ENCODE assay signal across 9 cellular contexts in genomic region chr2:231682546-231683291, GRCh38. TPM values are rescaled to one million over a fixed set of nuclear protein-coding genes. Genes with fewer than 3 reads are reported as not detected.
A peak's percentile ranks its signal among the peaks of the same experiment; 100 is the strongest.
DNase-seq lines count a peak whose midpoint lies in the region; ATAC-seq and TF ChIP-seq lines count a peak whose summit lies in the region.
"Had no signal": no experiment of that assay in that cellular context is flagged by ENCODE, and none has a peak within 500 bp of the region (broad histone marks: within the 10 kb centered on the region; RNA-seq: fewer than 3 reads in every experiment).

No MANE protein-coding gene starts in this region.

- no peaks in the 10 kb centered on the region for H3K9me3 Mint-ChIP-seq in activated T-helper 1 cell treated with anti-CD3 and anti-CD28 coated beads, Interleukin-12 subunit alpha, Interleukin-12 subunit beta, Interleukin-2, Interleukin-4 antibody, amounts not matched to agents 30 ng/mL and 10 ng/mL and 1 ng/mL, durations not matched to agents 14 hours and 24 hours and 36 hours
- no peaks in the 10 kb centered on the region for H3K9me3 Mint-ChIP-seq in nephron progenitor cell
- H3K9me3 Mint-ChIP-seq in activated CD8-positive, alpha-beta T cell treated with anti-CD3 and anti-CD28 coated beads, Interleukin-2, amount 10 ng/mL, durations not matched to agents 7 days and 5 days (ENCODE audit: insufficient read depth) = no peaks in the 10 kb centered on the region
- H3K9me3 Mint-ChIP-seq: activated T-cell treated with anti-CD3 and anti-CD28 coated beads, Interleukin-2, amount 50 U/mL, for 24 hours had no signal

- H3K4me2 ChIP-seq in DND-41 (ENCODE audit: insufficient read depth, low read length) = peak overlapping the region; percentile 43

- DNase-seq in DND-41 (no peak), nephron progenitor cell (no peak), NCI-H128 (lab: John Stamatoyannopoulos, UW; ENCODE audit: unreplicated experiment) (no peak), DMS79 (lab: John Stamatoyannopoulos, UW) (no peak)
- no peak for DNase-seq in activated T-helper 1 cell treated with anti-CD3 and anti-CD28 coated beads, Interleukin-12 subunit alpha, Interleukin-12 subunit beta, Interleukin-2, Interleukin-4 antibody, amounts not matched to agents 30 ng/mL and 10 ng/mL and 1 ng/mL, durations not matched to agents 14 hours and 24 hours and 36 hours (ENCODE audit: low spot score)
- no peak for DNase-seq in activated CD8-positive, alpha-beta T cell treated with anti-CD3 and anti-CD28 coated beads, Interleukin-2, amount 10 ng/mL, durations not matched to agents 7 days and 5 days
- DNase-seq: activated T-cell treated with anti-CD3 and anti-CD28 coated beads, Interleukin-2, amount 50 U/mL, for 24 hours; stimulated activated CD8-positive, alpha-beta memory T cell treated with anti-CD3 and anti-CD28 coated beads, Interleukin-4, amount 100 ng/mL, for 48 hours had no signal

- POLR2A ChIA-PET in activated CD8-positive, alpha-beta T cell treated with anti-CD3 and anti-CD28 coated beads, Interleukin-2, amount 10 ng/mL, durations not matched to agents 7 days and 5 days (lab: Charles Lee) = interaction anchor here (0.6 to 3.0 kb wide), 3 partner anchors 30 to 223 kb away, joined by 3 to 9 read pairs (median 3); no protein-coding TSS in a partner anchor

- TF ChIP-seq CTCF in DND-41 (IDR thresholded peaks at IDR 0.05; ENCODE audit: borderline replicate concordance, extremely low read depth, low read length, poor library complexity, severe bottlenecking) (no peak), nephron progenitor cell (IDR thresholded peaks at IDR 0.05) (no peak)

- H3K27ac ChIP-seq in DND-41 (ENCODE audit: low read length) (peak overlapping the region; percentile 84), HUES6 (ENCODE audit: low read depth, low read length) (peak overlapping the region; percentile 18; the same call in 1 of the 2 replicates)

- H3K4me1 ChIP-seq in DND-41 (ENCODE audit: insufficient read depth, low read length) (peaks cover 44% of the 10 kb centered on the region), HUES6 (ENCODE audit: control insufficient read depth, insufficient read depth, low read length) (peaks cover 51% of the 10 kb centered on the region)

- no peaks in the 10 kb centered on the region for H3K9me3 ChIP-seq in DND-41 (ENCODE audit: insufficient read depth, low read length, severe bottlenecking)
- no peaks in the 10 kb centered on the region for H3K9me3 ChIP-seq in HUES6 (ENCODE audit: control insufficient read depth, insufficient read depth, low read depth, low read length)

- intact Hi-C loops in activated T-helper 1 cell treated with anti-CD3 and anti-CD28 coated beads, Interleukin-12 subunit alpha, Interleukin-12 subunit beta, Interleukin-2, Interleukin-4 antibody, amounts not matched to agents 30 ng/mL and 10 ng/mL and 1 ng/mL, durations not matched to agents 14 hours and 24 hours and 36 hours (cut with micrococcal nuclease) = no loop called here

- no peak for ATAC-seq in DND-41 (ENCODE audit: insufficient read depth, low read depth)
- no peak for ATAC-seq in activated CD8-positive, alpha-beta T cell treated with anti-CD3 and anti-CD28 coated beads, Interleukin-2, amount 10 ng/mL, durations not matched to agents 7 days and 5 days

- H3K4me3 ChIP-seq in DND-41 (ENCODE audit: low read depth in 1 of 2, low read length in 2 of 2) (peak overlapping the region in 1 of 2 experiments; percentile 2; a peak in 1 of 4 replicates), HUES6 (ENCODE audit: low read depth, low read length) (no peak overlapping the region; the same call in 1 of the 2 replicates)

- CTCF ChIA-PET in activated CD8-positive, alpha-beta T cell treated with anti-CD3 and anti-CD28 coated beads, Interleukin-2, amount 10 ng/mL, durations not matched to agents 7 days and 5 days (lab: Charles Lee) = interaction anchor here (1.0 to 27.4 kb wide), 5 partner anchors 7 to 119 kb away, joined by 3 to 648 read pairs (median 4); no protein-coding TSS in a partner anchor

- H3K27me3 ChIP-seq in DND-41 (ENCODE audit: insufficient read depth, low read length, poor library complexity) (no peaks in the 10 kb centered on the region), HUES6 (ENCODE audit: control insufficient read depth, insufficient read depth, low read length) (no peaks in the 10 kb centered on the region)

- peaks cover 19% of the 10 kb centered on the region for H3K27me3 Mint-ChIP-seq in activated T-helper 1 cell treated with anti-CD3 and anti-CD28 coated beads, Interleukin-12 subunit alpha, Interleukin-12 subunit beta, Interleukin-2, Interleukin-4 antibody, amounts not matched to agents 30 ng/mL and 10 ng/mL and 1 ng/mL, durations not matched to agents 14 hours and 24 hours and 36 hours (ENCODE audit: insufficient read depth)
- peaks cover 4% of the 10 kb centered on the region for H3K27me3 Mint-ChIP-seq in nephron progenitor cell (ENCODE audit: low read depth, poor library complexity)
- peaks cover 16% of the 10 kb centered on the region for H3K27me3 Mint-ChIP-seq in activated CD8-positive, alpha-beta T cell treated with anti-CD3 and anti-CD28 coated beads, Interleukin-2, amount 10 ng/mL, durations not matched to agents 7 days and 5 days (ENCODE audit: low read depth)

- peaks cover 3% of the 10 kb centered on the region for H3K4me1 Mint-ChIP-seq in activated T-helper 1 cell treated with anti-CD3 and anti-CD28 coated beads, Interleukin-12 subunit alpha, Interleukin-12 subunit beta, Interleukin-2, Interleukin-4 antibody, amounts not matched to agents 30 ng/mL and 10 ng/mL and 1 ng/mL, durations not matched to agents 14 hours and 24 hours and 36 hours (ENCODE audit: low read depth)
- H3K4me1 Mint-ChIP-seq in nephron progenitor cell = peaks cover 63% of the 10 kb centered on the region
- H3K4me1 Mint-ChIP-seq in activated CD8-positive, alpha-beta T cell treated with anti-CD3 and anti-CD28 coated beads, Interleukin-2, amount 10 ng/mL, durations not matched to agents 7 days and 5 days (ENCODE audit: low read depth) = peaks cover 15% of the 10 kb centered on the region

- peaks cover 2% of the 10 kb centered on the region for H3K36me3 Mint-ChIP-seq in activated T-helper 1 cell treated with anti-CD3 and anti-CD28 coated beads, Interleukin-12 subunit alpha, Interleukin-12 subunit beta, Interleukin-2, Interleukin-4 antibody, amounts not matched to agents 30 ng/mL and 10 ng/mL and 1 ng/mL, durations not matched to agents 14 hours and 24 hours and 36 hours (ENCODE audit: low read depth)
- H3K36me3 Mint-ChIP-seq in nephron progenitor cell (ENCODE audit: low read depth) = no peaks in the 10 kb centered on the region
- no peaks in the 10 kb centered on the region for H3K36me3 Mint-ChIP-seq in activated CD8-positive, alpha-beta T cell treated with anti-CD3 and anti-CD28 coated beads, Interleukin-2, amount 10 ng/mL, durations not matched to agents 7 days and 5 days (ENCODE audit: low read depth)

- H3K79me2 ChIP-seq in DND-41 (ENCODE audit: insufficient read depth, low read length) = peaks cover 24% of the 10 kb centered on the region

- no peaks in the 10 kb centered on the region for H4K20me1 ChIP-seq in DND-41 (ENCODE audit: insufficient read depth, low read length)

- H3K9ac ChIP-seq in DND-41 (ENCODE audit: low read depth, low read length) = peak overlapping the region; percentile 41
- peak overlapping the region; percentile 53 for H3K9ac ChIP-seq in HUES6 (ENCODE audit: low read length)

- H3K27ac Mint-ChIP-seq in activated T-helper 1 cell treated with anti-CD3 and anti-CD28 coated beads, Interleukin-12 subunit alpha, Interleukin-12 subunit beta, Interleukin-2, Interleukin-4 antibody, amounts not matched to agents 30 ng/mL and 10 ng/mL and 1 ng/mL, durations not matched to agents 14 hours and 24 hours and 36 hours = no peak overlapping the region
- H3K27ac Mint-ChIP-seq in nephron progenitor cell = peak overlapping the region; percentile 98
- H3K27ac Mint-ChIP-seq in activated CD8-positive, alpha-beta T cell treated with anti-CD3 and anti-CD28 coated beads, Interleukin-2, amount 10 ng/mL, durations not matched to agents 7 days and 5 days = no peak overlapping the region
- H3K27ac Mint-ChIP-seq: activated T-cell treated with anti-CD3 and anti-CD28 coated beads, Interleukin-2, amount 50 U/mL, for 24 hours had no signal

- H3K4me3 Mint-ChIP-seq in activated T-helper 1 cell treated with anti-CD3 and anti-CD28 coated beads, Interleukin-12 subunit alpha, Interleukin-12 subunit beta, Interleukin-2, Interleukin-4 antibody, amounts not matched to agents 30 ng/mL and 10 ng/mL and 1 ng/mL, durations not matched to agents 14 hours and 24 hours and 36 hours = peak overlapping the region; percentile 59
- peak overlapping the region; percentile 66 for H3K4me3 Mint-ChIP-seq in nephron progenitor cell
- H3K4me3 Mint-ChIP-seq in activated CD8-positive, alpha-beta T cell treated with anti-CD3 and anti-CD28 coated beads, Interleukin-2, amount 10 ng/mL, durations not matched to agents 7 days and 5 days = no peak overlapping the region
- H3K4me3 Mint-ChIP-seq: activated T-cell treated with anti-CD3 and anti-CD28 coated beads, Interleukin-2, amount 50 U/mL, for 24 hours had no signal

- no peaks in the 10 kb centered on the region for H3K36me3 ChIP-seq in DND-41 (ENCODE audit: insufficient read depth, low read length)
- no peaks in the 10 kb centered on the region for H3K36me3 ChIP-seq in HUES6 (ENCODE audit: control insufficient read depth, insufficient read depth, low read length)

- H2AFZ ChIP-seq in DND-41 (ENCODE audit: low read depth, low read length) = no peak overlapping the region

RNA-seq across cellular contexts. Expression of gene PTMA, which starts 25.6 kb away (rescaled TPM):
- 2,193 and 2,194 TPM in 2 replicates for total RNA-seq in activated T-helper 1 cell treated with anti-CD3 and anti-CD28 coated beads, Interleukin-12 subunit alpha, Interleukin-12 subunit beta, Interleukin-2, Interleukin-4 antibody, amounts not matched to agents 30 ng/mL and 10 ng/mL and 1 ng/mL, durations not matched to agents 14 hours and 24 hours and 36 hours
- total RNA-seq in activated CD8-positive, alpha-beta T cell treated with anti-CD3 and anti-CD28 coated beads, Interleukin-2, amount 10 ng/mL, durations not matched to agents 7 days and 5 days = 1,000 to 10,000 TPM; 1,769 to 1,842 TPM
